In the genomic region with DNA sequence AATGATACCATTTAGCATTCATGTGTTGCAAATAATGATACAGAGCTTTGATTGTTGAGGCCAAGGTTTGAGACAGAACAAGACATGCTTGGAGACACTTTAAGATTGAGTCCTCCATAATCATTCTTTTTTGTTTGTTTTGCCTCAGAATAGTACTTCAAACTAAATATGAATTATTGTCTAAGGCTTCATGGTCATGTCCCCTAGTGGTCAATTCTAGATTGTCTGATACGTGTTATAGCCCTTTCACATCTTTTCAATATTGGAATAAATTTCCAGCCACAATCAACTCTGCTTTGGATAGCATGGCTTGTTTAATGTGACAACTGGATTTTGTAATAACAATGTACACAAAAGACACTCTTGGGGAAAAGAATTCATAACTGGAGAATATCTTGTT, we compare ENCODE assay signal across 24 cellular contexts.
DNase-seq lines count a peak whose midpoint lies in the region; ATAC-seq and TF ChIP-seq lines count a peak whose summit lies in the region.
"Had no signal": no experiment of that assay in that cellular context is flagged by ENCODE, and none has a peak within 500 bp of the region (broad histone marks: within the 10 kb centered on the region; RNA-seq: fewer than 3 reads in every experiment).

No MANE protein-coding gene starts in this region.

- H3K4me3 ChIP-seq in IMR-90 (ENCODE audit: insufficient read depth, low read depth, low read length) (no peak overlapping the region), endodermal cell (ENCODE audit: low read length) (no peak overlapping the region), osteoblast (ENCODE audit: insufficient read depth, low read length) (no peak overlapping the region)
- H3K4me3 ChIP-seq: thoracic aorta had no signal

- H3K27me3 Mint-ChIP-seq in endodermal cell (ENCODE audit: insufficient read depth) (no peaks in the 10 kb centered on the region), progenitor cell of endocrine pancreas (no peaks in the 10 kb centered on the region)

- H4K91ac ChIP-seq in IMR-90 (ENCODE audit: insufficient read depth, low read depth, low read length), result no peak overlapping the region

- no peaks in the 10 kb centered on the region for H3K36me3 ChIP-seq in IMR-90 (ENCODE audit: control insufficient read depth, insufficient read depth, low read length)
- H3K36me3 ChIP-seq in endodermal cell (ENCODE audit: control insufficient read depth, insufficient read depth, low read length), result no peaks in the 10 kb centered on the region
- no peaks in the 10 kb centered on the region for H3K36me3 ChIP-seq in osteoblast (ENCODE audit: insufficient read depth, low read length)
- H3K36me3 ChIP-seq: thoracic aorta had no signal

- H3K4me1 Mint-ChIP-seq in endodermal cell (peaks cover 4% of the 10 kb centered on the region), progenitor cell of endocrine pancreas (ENCODE audit: low read depth) (no peaks in the 10 kb centered on the region)

- no peak for ATAC-seq in IMR-90 (ENCODE audit: low read depth)
- ATAC-seq: Right ventricle myocardium inferior had no signal

- POLR2A ChIA-PET in IMR-90 (lab: Charles Lee; ENCODE audit: unreplicated experiment), result no interaction called here

- H3K14ac ChIP-seq in IMR-90 (replicated peaks; ENCODE audit: low read depth, low read length), result no peak overlapping the region

- H3K4me1 ChIP-seq in IMR-90 (ENCODE audit: control insufficient read depth, insufficient read depth, low read length) (no peaks in the 10 kb centered on the region), endodermal cell (ENCODE audit: control insufficient read depth, insufficient read depth, low read length) (no peaks in the 10 kb centered on the region), osteoblast (ENCODE audit: insufficient read depth, low read length) (no peaks in the 10 kb centered on the region)

- no peak overlapping the region for H3K4me2 ChIP-seq in IMR-90 (ENCODE audit: low read depth, low read length)
- no peak overlapping the region for H3K4me2 ChIP-seq in osteoblast (ENCODE audit: insufficient read depth, low read length)

- no peak overlapping the region for H2BK15ac ChIP-seq in IMR-90 (ENCODE audit: low read depth, low read length)

- no peak overlapping the region for H3K27ac ChIP-seq in IMR-90 (ENCODE audit: insufficient read depth, low read length)
- H3K27ac ChIP-seq in endodermal cell (ENCODE audit: low read depth, low read length), result no peak overlapping the region
- H3K27ac ChIP-seq in osteoblast (ENCODE audit: low read depth, low read length), result no peak overlapping the region
- H3K27ac ChIP-seq: thoracic aorta had no signal

- no peak overlapping the region for H2BK5ac ChIP-seq in IMR-90 (ENCODE audit: low read depth, low read length, poor library complexity, severe bottlenecking)

- H3K4me3 Mint-ChIP-seq in endodermal cell, result no peak overlapping the region
- no peak overlapping the region for H3K4me3 Mint-ChIP-seq in progenitor cell of endocrine pancreas (ENCODE audit: low read depth)

- no peak overlapping the region for H2BK20ac ChIP-seq in IMR-90 (ENCODE audit: low read depth, low read length)

- H3K9ac ChIP-seq in IMR-90 (ENCODE audit: low read depth, low read length) (no peak overlapping the region), endodermal cell (ENCODE audit: extremely low read depth, low read length, poor library complexity, severe bottlenecking) (no peak overlapping the region)

- dilution Hi-C loops in IMR-90 (cut with HindIII; ENCODE audit: low sequenced_read_pairs, unreplicated experiment), result no loop called here

- H3K36me3 Mint-ChIP-seq in endodermal cell (ENCODE audit: low read depth) (no peaks in the 10 kb centered on the region), progenitor cell of endocrine pancreas (ENCODE audit: insufficient read depth) (peaks cover 1% of the 10 kb centered on the region)

- H2BK120ac ChIP-seq in IMR-90 (ENCODE audit: low read depth, low read length), result no peak overlapping the region

- intact Hi-C loops in IMR-90 (cut with micrococcal nuclease), result no loop called here

- H3K56ac ChIP-seq in IMR-90 (ENCODE audit: extremely low read depth, insufficient read depth, low read length), result no peak overlapping the region

- WGBS in IMR-90 (ENCODE audit: extremely low coverage in 2 of 2, insufficient read length in 1 of 2), 2 experiments, result no CpG with 5 or more reads among the region's 1 CpG
- 100% methylated on average over 1 of the region's 1 CpG; no CpG with 5 or more reads in 1 of the 2 experiments for WGBS in endodermal cell (ENCODE audit: insufficient coverage in 1 of 2, insufficient read length in 1 of 2), 2 experiments

- H3K27ac Mint-ChIP-seq in endodermal cell (no peak overlapping the region), progenitor cell of endocrine pancreas (no peak overlapping the region)

- DNase-seq in ELR (ENCODE audit: low read depth) (peak; percentile 29), IMR-90 (no peak), endodermal cell (no peak), osteoblast (ENCODE audit: insufficient read length, low spot score, missing footprints) (no peak), progenitor cell of endocrine pancreas (ENCODE audit: low spot score, unreplicated experiment) (no peak), NCI-H2029 (lab: John Stamatoyannopoulos, UW) (no peak), C1 segment of cervical spinal cord (lab: John Stamatoyannopoulos, UW) (no peak)
- DNase-seq: activated naive CD4-positive, alpha-beta T cell treated with Interleukin-2 at 50 U/mL for 16 hours; activated T-cell treated with anti-CD3 and anti-CD28 coated beads, Interleukin-2, amount 50 U/mL, for 48 hours; AML-193; amygdala; caudate nucleus; erythroblast; H7; KG1; MV-4-11; NCI-H1694; NCI-H2227 treated with DMSO at 0.1 percent for 48 hours; occipital lobe; retina; stimulated activated CD4-positive, alpha-beta T cell treated with anti-CD3 and anti-CD28 coated beads, Interleukin-2, amount 100 ng/mL, for 48 hours; stimulated activated naive CD4-positive, alpha-beta T cell had no signal

- TF ChIP-seq CTCF in IMR-90 (conservative IDR thresholded peaks at IDR 0.05; ENCODE audit: low read depth, low read length), result 0 out of 2 replicates have a peak, but pooled peaks have one; percentile 18
- TF ChIP-seq CTCF in endodermal cell (conservative IDR thresholded peaks at IDR 0.05), result peak; percentile 37
- TF ChIP-seq CTCF in osteoblast (IDR thresholded peaks at IDR 0.05; ENCODE audit: extremely low read depth, low read depth, low read length), result peak; percentile 52
- no peak for TF ChIP-seq CTCF in progenitor cell of endocrine pancreas (IDR thresholded peaks at IDR 0.05; ENCODE audit: unreplicated experiment)

- no peak overlapping the region for H4K8ac ChIP-seq in IMR-90 (ENCODE audit: low read depth in 2 of 2, low read length in 2 of 2)

- no peak for TF ChIP-seq RAD21 in IMR-90 (IDR thresholded peaks at IDR 0.05; ENCODE audit: low read length)

- H3K9me3 Mint-ChIP-seq in endodermal cell (peaks cover 22% of the 10 kb centered on the region), progenitor cell of endocrine pancreas (ENCODE audit: low read depth) (peaks cover 14% of the 10 kb centered on the region)

- H3K27me3 ChIP-seq in IMR-90 (ENCODE audit: control insufficient read depth, insufficient read depth, low read length), result peaks cover 12% of the 10 kb centered on the region
- H3K27me3 ChIP-seq in endodermal cell (ENCODE audit: control insufficient read depth, insufficient read depth, low read length, poor library complexity, severe bottlenecking), result no peaks in the 10 kb centered on the region
- H3K27me3 ChIP-seq in osteoblast (ENCODE audit: insufficient read depth, low read length), result peaks cover 11% of the 10 kb centered on the region

- no peak overlapping the region for H3K23ac ChIP-seq in IMR-90 (ENCODE audit: low read depth, low read length)

- H4K5ac ChIP-seq in IMR-90 (ENCODE audit: low read depth, low read length), result no peak overlapping the region

- H2AK5ac ChIP-seq in IMR-90 (ENCODE audit: low read depth, low read length), result no peak overlapping the region

- no peak overlapping the region for H2AK9ac ChIP-seq in IMR-90 (replicated peaks; ENCODE audit: low read depth, low read length, poor library complexity)

- BruUV-seq in IMR-90 (replicated peaks; lab: Mats Ljungman, UMichigan), result no TSS peak

- H3K4ac ChIP-seq in IMR-90 (ENCODE audit: low read depth, low read length), result no peak overlapping the region

- H3K79me2 ChIP-seq in osteoblast (ENCODE audit: insufficient read depth, low read length), result no peaks in the 10 kb centered on the region

- no peak for TF ChIP-seq POLR2A in IMR-90 (IDR thresholded peaks at IDR 0.05; ENCODE audit: low read depth, low read length)

- H2AFZ ChIP-seq in IMR-90 (replicated peaks; ENCODE audit: low read length, poor library complexity) (no peak overlapping the region), osteoblast (ENCODE audit: low read length) (no peak overlapping the region)

- H3K18ac ChIP-seq in IMR-90 (ENCODE audit: low read depth, low read length), result no peak overlapping the region

- in situ Hi-C loops in IMR-90 (cut with MboI; ENCODE audit: low sequenced_read_pairs), result no loop called here

- H3K79me1 ChIP-seq in IMR-90 (ENCODE audit: low read depth in 1 of 2, low read length in 2 of 2), result no peaks in the 10 kb centered on the region

- no peaks in the 10 kb centered on the region for H3K9me1 ChIP-seq in IMR-90 (ENCODE audit: insufficient read depth, low read length)

- CTCF ChIA-PET in IMR-90 (lab: Yijun Ruan, JAX), result interaction anchor here (0.8 kb wide), 1 partner anchor 48 kb away, joined by 4 read pairs; no protein-coding TSS in a partner anchor

- H3K9me3 ChIP-seq in IMR-90 (ENCODE audit: control insufficient read depth, insufficient read depth, low read length) (no peaks in the 10 kb centered on the region), endodermal cell (ENCODE audit: control insufficient read depth, low read length) (peaks cover 25% of the 10 kb centered on the region), osteoblast (ENCODE audit: low read depth, low read length) (no peaks in the 10 kb centered on the region)

- H4K20me1 ChIP-seq in IMR-90 (ENCODE audit: insufficient read depth, low read length) (no peaks in the 10 kb centered on the region), osteoblast (ENCODE audit: insufficient read depth, low read length) (no peaks in the 10 kb centered on the region)

TF ChIP-seq in IMR-90, 13 proteins besides CTCF, POLR2A, EP300 and RAD21 (continues in another document):
- TF ChIP-seq BHLHE40 (IDR thresholded peaks at IDR 0.05; ENCODE audit: low read depth, low read length) (no peak), MAFK (IDR thresholded peaks at IDR 0.05; ENCODE audit: low read depth, low read length) (no peak)
- TF ChIP-seq, protein P1, sequence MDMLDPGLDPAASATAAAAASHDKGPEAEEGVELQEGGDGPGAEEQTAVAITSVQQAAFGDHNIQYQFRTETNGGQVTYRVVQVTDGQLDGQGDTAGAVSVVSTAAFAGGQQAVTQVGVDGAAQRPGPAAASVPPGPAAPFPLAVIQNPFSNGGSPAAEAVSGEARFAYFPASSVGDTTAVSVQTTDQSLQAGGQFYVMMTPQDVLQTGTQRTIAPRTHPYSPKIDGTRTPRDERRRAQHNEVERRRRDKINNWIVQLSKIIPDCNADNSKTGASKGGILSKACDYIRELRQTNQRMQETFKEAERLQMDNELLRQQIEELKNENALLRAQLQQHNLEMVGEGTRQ (IDR thresholded peaks at IDR 0.05; ENCODE audit: low read depth, low read length), result no peak
